Comparison of ENCODE assay signal across 2 cellular contexts in genomic region chr1:59295603-59296002, GRCh38.
TF ChIP-seq lines count a peak whose summit lies in the region.

No MANE protein-coding gene starts in this region.

TF ChIP-seq in SK-N-SH, 30 proteins besides CTCF, POLR2A, EP300 and RAD21 (continued from another document):
- TF ChIP-seq ZBTB33 (IDR thresholded peaks at IDR 0.05; ENCODE audit: borderline replicate concordance, low read depth) (no peak), CHD2 (IDR thresholded peaks at IDR 0.05; ENCODE audit: low read length, partially characterized antibody) (no peak), GABPA (IDR thresholded peaks at IDR 0.05; ENCODE audit: low read depth) (no peak), RCOR1 (IDR thresholded peaks at IDR 0.05; ENCODE audit: low read length) (no peak), EZH2phosphoT487 (IDR thresholded peaks at IDR 0.05; ENCODE audit: borderline replicate concordance, low read depth) (no peak), MAX (IDR thresholded peaks at IDR 0.05; ENCODE audit: low read depth) (no peak), FOXJ3 (CRISPR knock-in tag; IDR thresholded peaks at IDR 0.05) (no peak), RXRA (IDR thresholded peaks at IDR 0.05; ENCODE audit: borderline replicate concordance, low read depth) (no peak), FOXM1 (IDR thresholded peaks at IDR 0.05; ENCODE audit: low read depth) (no peak), GATA2 (CRISPR knock-in tag; IDR thresholded peaks at IDR 0.05) (no peak)
- TF ChIP-seq, protein P1, sequence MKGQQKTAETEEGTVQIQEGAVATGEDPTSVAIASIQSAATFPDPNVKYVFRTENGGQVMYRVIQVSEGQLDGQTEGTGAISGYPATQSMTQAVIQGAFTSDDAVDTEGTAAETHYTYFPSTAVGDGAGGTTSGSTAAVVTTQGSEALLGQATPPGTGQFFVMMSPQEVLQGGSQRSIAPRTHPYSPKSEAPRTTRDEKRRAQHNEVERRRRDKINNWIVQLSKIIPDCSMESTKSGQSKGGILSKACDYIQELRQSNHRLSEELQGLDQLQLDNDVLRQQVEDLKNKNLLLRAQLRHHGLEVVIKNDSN (IDR thresholded peaks at IDR 0.05; ENCODE audit: borderline replicate concordance, low read depth): no peak

TF ChIP-seq in SK-N-SH treated with all-trans-retinoic acid at 6 μM for 48 hours, 23 proteins besides CTCF, POLR2A, EP300 and RAD21 (continued from another document):
- TF ChIP-seq ESRRG (CRISPR knock-in tag; IDR thresholded peaks at IDR 0.05) (no peak), PATZ1 (CRISPR knock-in tag; IDR thresholded peaks at IDR 0.05; ENCODE audit: borderline replicate concordance) (no peak), ZFP30 (CRISPR knock-in tag; IDR thresholded peaks at IDR 0.05) (no peak), TOX (CRISPR knock-in tag; IDR thresholded peaks at IDR 0.05; ENCODE audit: borderline replicate concordance) (no peak), ZNF8 (CRISPR knock-in tag; IDR thresholded peaks at IDR 0.05) (no peak), GLIS3 (CRISPR knock-in tag; IDR thresholded peaks at IDR 0.05) (no peak), ISL1 (CRISPR knock-in tag; IDR thresholded peaks at IDR 0.05) (no peak), TCF4 (CRISPR knock-in tag; IDR thresholded peaks at IDR 0.05; ENCODE audit: borderline replicate concordance) (no peak), ZFP3 (CRISPR knock-in tag; IDR thresholded peaks at IDR 0.05) (no peak)
- TF ChIP-seq, protein P2, sequence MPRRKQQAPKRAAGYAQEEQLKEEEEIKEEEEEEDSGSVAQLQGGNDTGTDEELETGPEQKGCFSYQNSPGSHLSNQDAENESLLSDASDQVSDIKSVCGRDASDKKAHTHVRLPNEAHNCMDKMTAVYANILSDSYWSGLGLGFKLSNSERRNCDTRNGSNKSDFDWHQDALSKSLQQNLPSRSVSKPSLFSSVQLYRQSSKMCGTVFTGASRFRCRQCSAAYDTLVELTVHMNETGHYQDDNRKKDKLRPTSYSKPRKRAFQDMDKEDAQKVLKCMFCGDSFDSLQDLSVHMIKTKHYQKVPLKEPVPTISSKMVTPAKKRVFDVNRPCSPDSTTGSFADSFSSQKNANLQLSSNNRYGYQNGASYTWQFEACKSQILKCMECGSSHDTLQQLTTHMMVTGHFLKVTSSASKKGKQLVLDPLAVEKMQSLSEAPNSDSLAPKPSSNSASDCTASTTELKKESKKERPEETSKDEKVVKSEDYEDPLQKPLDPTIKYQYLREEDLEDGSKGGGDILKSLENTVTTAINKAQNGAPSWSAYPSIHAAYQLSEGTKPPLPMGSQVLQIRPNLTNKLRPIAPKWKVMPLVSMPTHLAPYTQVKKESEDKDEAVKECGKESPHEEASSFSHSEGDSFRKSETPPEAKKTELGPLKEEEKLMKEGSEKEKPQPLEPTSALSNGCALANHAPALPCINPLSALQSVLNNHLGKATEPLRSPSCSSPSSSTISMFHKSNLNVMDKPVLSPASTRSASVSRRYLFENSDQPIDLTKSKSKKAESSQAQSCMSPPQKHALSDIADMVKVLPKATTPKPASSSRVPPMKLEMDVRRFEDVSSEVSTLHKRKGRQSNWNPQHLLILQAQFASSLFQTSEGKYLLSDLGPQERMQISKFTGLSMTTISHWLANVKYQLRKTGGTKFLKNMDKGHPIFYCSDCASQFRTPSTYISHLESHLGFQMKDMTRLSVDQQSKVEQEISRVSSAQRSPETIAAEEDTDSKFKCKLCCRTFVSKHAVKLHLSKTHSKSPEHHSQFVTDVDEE (CRISPR knock-in tag; IDR thresholded peaks at IDR 0.05): no peak
